24 cellular contexts compared by ENCODE assay signal in the genomic region with DNA sequence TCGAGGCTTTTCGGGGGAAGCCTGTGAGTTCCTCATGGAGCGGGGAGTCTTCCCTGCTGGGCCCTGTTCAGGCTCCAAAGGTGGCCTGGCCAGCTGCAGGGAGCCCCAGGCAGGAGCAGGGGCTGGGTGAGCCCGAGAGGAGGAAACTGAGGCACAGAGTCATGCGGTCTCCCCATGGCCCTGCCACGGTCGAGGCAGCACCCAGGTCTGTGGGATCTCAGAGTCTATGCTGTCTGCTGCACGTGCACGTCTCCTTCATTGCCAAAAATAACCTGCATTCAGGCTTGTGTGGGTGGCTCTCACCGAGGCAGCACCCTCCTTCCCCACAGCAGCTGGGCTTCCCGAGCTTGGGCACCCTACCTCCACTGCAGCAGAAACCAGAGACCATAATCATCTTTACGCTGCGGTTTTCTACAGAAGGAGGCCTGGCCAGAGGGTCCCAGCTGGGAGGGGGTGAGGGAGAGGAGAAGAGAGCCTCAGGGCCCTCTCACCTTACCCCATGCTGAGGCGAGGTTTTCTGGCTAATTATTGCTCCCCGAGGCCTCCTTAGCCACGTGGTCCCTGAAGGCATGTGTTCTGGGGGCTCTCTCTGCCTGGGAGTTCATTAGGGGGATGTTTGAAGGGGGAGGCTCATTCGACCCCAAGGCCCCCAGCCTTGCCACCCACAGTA.
DNase-seq lines count a peak whose midpoint lies in the region; ATAC-seq and TF ChIP-seq lines count a peak whose summit lies in the region.
"Had no signal": no experiment of that assay in that cellular context is flagged by ENCODE, and none has a peak within 500 bp of the region (broad histone marks: within the 10 kb centered on the region; RNA-seq: fewer than 3 reads in every experiment).

No MANE protein-coding gene starts in this region.

- H3K4me2 ChIP-seq in BLaER1 (peak overlapping the region; percentile 81), osteoblast (ENCODE audit: insufficient read depth, low read length) (no peak overlapping the region)

- no peak overlapping the region for H3K4me3 ChIP-seq in BLaER1
- no peak overlapping the region for H3K4me3 ChIP-seq in RWPE2 (ENCODE audit: severe bottlenecking)
- no peak overlapping the region for H3K4me3 ChIP-seq in osteoblast (ENCODE audit: insufficient read depth, low read length)
- H3K4me3 ChIP-seq: SJCRH30 had no signal

- peak overlapping the region; percentile 19; the same call in 1 of the 2 replicates for H3K9ac ChIP-seq in BLaER1

- H3K27ac ChIP-seq in BLaER1 (peak overlapping the region; percentile 58; the same call in 1 of the 2 replicates), RWPE2 (ENCODE audit: poor library complexity, severe bottlenecking) (no peak overlapping the region), osteoblast (ENCODE audit: low read depth, low read length) (no peak overlapping the region)
- H3K27ac ChIP-seq: HL-60, SJCRH30 had no signal

- no peaks in the 10 kb centered on the region for H4K20me1 ChIP-seq in BLaER1
- no peaks in the 10 kb centered on the region for H4K20me1 ChIP-seq in osteoblast (ENCODE audit: insufficient read depth, low read length)

- H3K4me1 ChIP-seq in BLaER1, result peaks cover 36% of the 10 kb centered on the region
- no peaks in the 10 kb centered on the region for H3K4me1 ChIP-seq in RWPE2 (ENCODE audit: insufficient read depth, poor library complexity, severe bottlenecking)
- H3K4me1 ChIP-seq in osteoblast (ENCODE audit: insufficient read depth, low read length), result no peaks in the 10 kb centered on the region
- H3K4me1 ChIP-seq: SJCRH30 had no signal

- no peak overlapping the region for H2AFZ ChIP-seq in osteoblast (ENCODE audit: low read length)

- DNase-seq in RWPE2 (ENCODE audit: low spot score) (peak; percentile 25), islet precursor cell (peak; percentile 41), osteoblast (ENCODE audit: insufficient read length, low spot score, missing footprints) (peak; percentile 46), GF-D8 (lab: John Stamatoyannopoulos, UW) (no peak), NCI-H524 (lab: John Stamatoyannopoulos, UW) (no peak)
- DNase-seq: 8988T; CD4-positive, alpha-beta T cell; DMS53; GOT3; HCEC 1CT; NCI-H1048; NCI-H1417 treated with DMSO at 0.1 percent for 48 hours; NCI-H1694 treated with DMSO at 0.1 percent for 48 hours; NCI-H2081; NCI-H2171; NCI-H226; NCI-H510A; SJCRH30 had no signal

- H3K36me3 ChIP-seq in BLaER1 (no peaks in the 10 kb centered on the region), RWPE2 (ENCODE audit: low read depth) (no peaks in the 10 kb centered on the region), osteoblast (ENCODE audit: insufficient read depth, low read length) (no peaks in the 10 kb centered on the region)
- H3K36me3 ChIP-seq: SJCRH30 had no signal

- H3K9me3 ChIP-seq in BLaER1 (peaks cover 11% of the 10 kb centered on the region), RWPE2 (ENCODE audit: severe bottlenecking) (no peaks in the 10 kb centered on the region), osteoblast (ENCODE audit: low read depth, low read length) (no peaks in the 10 kb centered on the region)

- no peaks in the 10 kb centered on the region for H3K79me2 ChIP-seq in osteoblast (ENCODE audit: insufficient read depth, low read length)

- no peak for TF ChIP-seq CTCF in RWPE2 (IDR thresholded peaks at IDR 0.05; ENCODE audit: poor library complexity, severe bottlenecking)
- no peak for TF ChIP-seq CTCF in osteoblast (IDR thresholded peaks at IDR 0.05; ENCODE audit: extremely low read depth, low read depth, low read length)

- H3K27me3 ChIP-seq in BLaER1 (no peaks in the 10 kb centered on the region), RWPE2 (ENCODE audit: insufficient read depth, poor library complexity, severe bottlenecking) (peaks cover 21% of the 10 kb centered on the region), osteoblast (ENCODE audit: insufficient read depth, low read length) (no peaks in the 10 kb centered on the region)

- no peak for ATAC-seq in RWPE2 (ENCODE audit: low read depth)
- no peak for ATAC-seq in GM21737 (IDR thresholded peaks at IDR 0.05; ENCODE audit: unreplicated experiment)
- ATAC-seq in HG03457 (IDR thresholded peaks at IDR 0.05; ENCODE audit: unreplicated experiment), result no peak
- ATAC-seq: Right ventricle myocardium inferior, SK-N-SH treated with all-trans-retinoic acid at 6 μM for 48 hours had no signal

Comparison
In these comparisons a context has a peak if more than half of its experiments do, and no peak if none do; other contexts are left out.
1. DNase-seq: peak in RWPE2 (single experiment), islet precursor cell (single experiment) and osteoblast (single experiment); none in GF-D8 (single experiment) and NCI-H524 (0 of 2).